In the genomic region with DNA sequence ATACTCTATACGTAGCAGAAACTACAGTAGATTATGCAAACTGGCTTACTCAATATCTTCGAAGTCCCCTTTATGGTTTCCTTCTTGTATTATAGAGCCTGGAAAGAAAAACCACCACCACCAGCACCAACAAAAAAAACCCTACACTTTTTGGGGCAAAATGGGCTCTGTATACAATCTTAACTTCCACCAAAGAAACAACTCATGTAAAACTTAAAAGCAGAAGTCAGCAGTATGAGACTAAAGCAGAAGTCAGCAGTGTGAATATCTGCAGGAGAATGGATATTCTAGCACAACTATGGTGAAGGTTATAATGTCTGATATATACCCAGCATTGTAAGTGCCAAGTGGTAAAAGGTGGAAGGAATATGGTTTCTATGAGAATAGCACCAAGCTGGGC, we compare ENCODE assay signal across 1 cellular context.
TF ChIP-seq lines count a peak whose summit lies in the region.

No MANE protein-coding gene starts in this region.

TF ChIP-seq in GM23338, 12 proteins besides CTCF, POLR2A, EP300 and RAD21:
- TF ChIP-seq, protein P1, sequence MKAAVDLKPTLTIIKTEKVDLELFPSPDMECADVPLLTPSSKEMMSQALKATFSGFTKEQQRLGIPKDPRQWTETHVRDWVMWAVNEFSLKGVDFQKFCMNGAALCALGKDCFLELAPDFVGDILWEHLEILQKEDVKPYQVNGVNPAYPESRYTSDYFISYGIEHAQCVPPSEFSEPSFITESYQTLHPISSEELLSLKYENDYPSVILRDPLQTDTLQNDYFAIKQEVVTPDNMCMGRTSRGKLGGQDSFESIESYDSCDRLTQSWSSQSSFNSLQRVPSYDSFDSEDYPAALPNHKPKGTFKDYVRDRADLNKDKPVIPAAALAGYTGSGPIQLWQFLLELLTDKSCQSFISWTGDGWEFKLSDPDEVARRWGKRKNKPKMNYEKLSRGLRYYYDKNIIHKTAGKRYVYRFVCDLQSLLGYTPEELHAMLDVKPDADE (IDR thresholded peaks at IDR 0.05): no peak
- TF ChIP-seq EZH2phosphoT487 (IDR thresholded peaks at IDR 0.05; ENCODE audit: unreplicated experiment) (no peak), ZNF114 (CRISPR knock-in tag; IDR thresholded peaks at IDR 0.05) (no peak), EZH2 (IDR thresholded peaks at IDR 0.05; ENCODE audit: low read depth, unreplicated experiment) (no peak), POLR2AphosphoS5 (IDR thresholded peaks at IDR 0.05; ENCODE audit: low read depth) (no peak), JUNB (IDR thresholded peaks at IDR 0.05; ENCODE audit: unreplicated experiment) (no peak), STAT1 (IDR thresholded peaks at IDR 0.05; ENCODE audit: unreplicated experiment) (no peak), ZNF331 (CRISPR knock-in tag; IDR thresholded peaks at IDR 0.05; ENCODE audit: low read depth) (no peak)
- TF ChIP-seq, protein P2, sequence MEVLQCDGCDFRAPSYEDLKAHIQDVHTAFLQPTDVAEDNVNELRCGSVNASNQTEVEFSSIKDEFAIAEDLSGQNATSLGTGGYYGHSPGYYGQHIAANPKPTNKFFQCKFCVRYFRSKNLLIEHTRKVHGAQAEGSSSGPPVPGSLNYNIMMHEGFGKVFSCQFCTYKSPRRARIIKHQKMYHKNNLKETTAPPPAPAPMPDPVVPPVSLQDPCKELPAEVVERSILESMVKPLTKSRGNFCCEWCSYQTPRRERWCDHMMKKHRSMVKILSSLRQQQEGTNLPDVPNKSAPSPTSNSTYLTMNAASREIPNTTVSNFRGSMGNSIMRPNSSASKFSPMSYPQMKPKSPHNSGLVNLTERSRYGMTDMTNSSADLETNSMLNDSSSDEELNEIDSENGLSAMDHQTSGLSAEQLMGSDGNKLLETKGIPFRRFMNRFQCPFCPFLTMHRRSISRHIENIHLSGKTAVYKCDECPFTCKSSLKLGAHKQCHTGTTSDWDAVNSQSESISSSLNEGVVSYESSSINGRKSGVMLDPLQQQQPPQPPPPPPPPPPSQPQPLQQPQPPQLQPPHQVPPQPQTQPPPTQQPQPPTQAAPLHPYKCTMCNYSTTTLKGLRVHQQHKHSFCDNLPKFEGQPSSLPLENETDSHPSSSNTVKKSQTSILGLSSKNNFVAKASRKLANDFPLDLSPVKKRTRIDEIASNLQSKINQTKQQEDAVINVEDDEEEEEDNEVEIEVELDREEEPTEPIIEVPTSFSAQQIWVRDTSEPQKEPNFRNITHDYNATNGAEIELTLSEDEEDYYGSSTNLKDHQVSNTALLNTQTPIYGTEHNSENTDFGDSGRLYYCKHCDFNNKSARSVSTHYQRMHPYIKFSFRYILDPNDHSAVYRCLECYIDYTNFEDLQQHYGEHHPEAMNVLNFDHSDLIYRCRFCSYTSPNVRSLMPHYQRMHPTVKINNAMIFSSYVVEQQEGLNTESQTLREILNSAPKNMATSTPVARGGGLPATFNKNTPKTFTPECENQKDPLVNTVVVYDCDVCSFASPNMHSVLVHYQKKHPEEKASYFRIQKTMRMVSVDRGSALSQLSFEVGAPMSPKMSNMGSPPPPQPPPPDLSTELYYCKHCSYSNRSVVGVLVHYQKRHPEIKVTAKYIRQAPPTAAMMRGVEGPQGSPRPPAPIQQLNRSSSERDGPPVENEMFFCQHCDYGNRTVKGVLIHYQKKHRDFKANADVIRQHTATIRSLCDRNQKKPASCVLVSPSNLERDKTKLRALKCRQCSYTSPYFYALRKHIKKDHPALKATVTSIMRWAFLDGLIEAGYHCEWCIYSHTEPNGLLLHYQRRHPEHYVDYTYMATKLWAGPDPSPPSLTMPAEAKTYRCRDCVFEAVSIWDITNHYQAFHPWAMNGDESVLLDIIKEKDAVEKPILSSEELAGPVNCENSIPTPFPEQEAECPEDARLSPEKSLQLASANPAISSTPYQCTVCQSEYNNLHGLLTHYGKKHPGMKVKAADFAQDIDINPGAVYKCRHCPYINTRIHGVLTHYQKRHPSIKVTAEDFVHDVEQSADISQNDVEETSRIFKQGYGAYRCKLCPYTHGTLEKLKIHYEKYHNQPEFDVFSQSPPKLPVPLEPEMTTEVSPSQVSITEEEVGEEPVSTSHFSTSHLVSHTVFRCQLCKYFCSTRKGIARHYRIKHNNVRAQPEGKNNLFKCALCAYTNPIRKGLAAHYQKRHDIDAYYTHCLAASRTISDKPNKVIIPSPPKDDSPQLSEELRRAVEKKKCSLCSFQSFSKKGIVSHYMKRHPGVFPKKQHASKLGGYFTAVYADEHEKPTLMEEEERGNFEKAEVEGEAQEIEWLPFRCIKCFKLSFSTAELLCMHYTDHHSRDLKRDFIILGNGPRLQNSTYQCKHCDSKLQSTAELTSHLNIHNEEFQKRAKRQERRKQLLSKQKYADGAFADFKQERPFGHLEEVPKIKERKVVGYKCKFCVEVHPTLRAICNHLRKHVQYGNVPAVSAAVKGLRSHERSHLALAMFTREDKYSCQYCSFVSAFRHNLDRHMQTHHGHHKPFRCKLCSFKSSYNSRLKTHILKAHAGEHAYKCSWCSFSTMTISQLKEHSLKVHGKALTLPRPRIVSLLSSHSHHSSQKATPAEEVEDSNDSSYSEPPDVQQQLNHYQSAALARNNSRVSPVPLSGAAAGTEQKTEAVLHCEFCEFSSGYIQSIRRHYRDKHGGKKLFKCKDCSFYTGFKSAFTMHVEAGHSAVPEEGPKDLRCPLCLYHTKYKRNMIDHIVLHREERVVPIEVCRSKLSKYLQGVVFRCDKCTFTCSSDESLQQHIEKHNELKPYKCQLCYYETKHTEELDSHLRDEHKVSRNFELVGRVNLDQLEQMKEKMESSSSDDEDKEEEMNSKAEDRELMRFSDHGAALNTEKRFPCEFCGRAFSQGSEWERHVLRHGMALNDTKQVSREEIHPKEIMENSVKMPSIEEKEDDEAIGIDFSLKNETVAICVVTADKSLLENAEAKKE (CRISPR knock-in tag; IDR thresholded peaks at IDR 0.05): no peak
- TF ChIP-seq, protein P3, sequence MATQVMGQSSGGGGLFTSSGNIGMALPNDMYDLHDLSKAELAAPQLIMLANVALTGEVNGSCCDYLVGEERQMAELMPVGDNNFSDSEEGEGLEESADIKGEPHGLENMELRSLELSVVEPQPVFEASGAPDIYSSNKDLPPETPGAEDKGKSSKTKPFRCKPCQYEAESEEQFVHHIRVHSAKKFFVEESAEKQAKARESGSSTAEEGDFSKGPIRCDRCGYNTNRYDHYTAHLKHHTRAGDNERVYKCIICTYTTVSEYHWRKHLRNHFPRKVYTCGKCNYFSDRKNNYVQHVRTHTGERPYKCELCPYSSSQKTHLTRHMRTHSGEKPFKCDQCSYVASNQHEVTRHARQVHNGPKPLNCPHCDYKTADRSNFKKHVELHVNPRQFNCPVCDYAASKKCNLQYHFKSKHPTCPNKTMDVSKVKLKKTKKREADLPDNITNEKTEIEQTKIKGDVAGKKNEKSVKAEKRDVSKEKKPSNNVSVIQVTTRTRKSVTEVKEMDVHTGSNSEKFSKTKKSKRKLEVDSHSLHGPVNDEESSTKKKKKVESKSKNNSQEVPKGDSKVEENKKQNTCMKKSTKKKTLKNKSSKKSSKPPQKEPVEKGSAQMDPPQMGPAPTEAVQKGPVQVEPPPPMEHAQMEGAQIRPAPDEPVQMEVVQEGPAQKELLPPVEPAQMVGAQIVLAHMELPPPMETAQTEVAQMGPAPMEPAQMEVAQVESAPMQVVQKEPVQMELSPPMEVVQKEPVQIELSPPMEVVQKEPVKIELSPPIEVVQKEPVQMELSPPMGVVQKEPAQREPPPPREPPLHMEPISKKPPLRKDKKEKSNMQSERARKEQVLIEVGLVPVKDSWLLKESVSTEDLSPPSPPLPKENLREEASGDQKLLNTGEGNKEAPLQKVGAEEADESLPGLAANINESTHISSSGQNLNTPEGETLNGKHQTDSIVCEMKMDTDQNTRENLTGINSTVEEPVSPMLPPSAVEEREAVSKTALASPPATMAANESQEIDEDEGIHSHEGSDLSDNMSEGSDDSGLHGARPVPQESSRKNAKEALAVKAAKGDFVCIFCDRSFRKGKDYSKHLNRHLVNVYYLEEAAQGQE (IDR thresholded peaks at IDR 0.05; ENCODE audit: unreplicated experiment): no peak
